ENCODE assay signal across 8 cellular contexts in genomic region chr13:33721719-33722118, GRCh38.
A peak's percentile ranks its signal among the peaks of the same experiment; 100 is the strongest.
DNase-seq lines count a peak whose midpoint lies in the region; ATAC-seq and TF ChIP-seq lines count a peak whose summit lies in the region.
"Had no signal": no experiment of that assay in that cellular context is flagged by ENCODE, and none has a peak within 500 bp of the region (broad histone marks: within the 10 kb centered on the region; RNA-seq: fewer than 3 reads in every experiment).

No MANE protein-coding gene starts in this region.

- H3K4me1 ChIP-seq in right cardiac atrium (ENCODE audit: control insufficient read depth, insufficient read depth, low read length) (no peaks in the 10 kb centered on the region), thoracic aorta (ENCODE audit: control insufficient read depth in 1 of 2, low read depth in 2 of 2) (peaks cover 21 to 26% of the 10 kb centered on the region in 2 donors), mucosa of descending colon (ENCODE audit: low read depth) (no peaks in the 10 kb centered on the region)

- CTCF ChIA-PET in MCF 10A (lab: Yijun Ruan, JAX), result interaction anchor here (4.4 kb wide), 1 partner anchor 178 kb away, joined by 76 read pairs; no protein-coding TSS in a partner anchor

- H3K27me3 Mint-ChIP-seq in MCF 10A (ENCODE audit: insufficient read depth, unreplicated experiment), result no peaks in the 10 kb centered on the region

- DNase-seq in NCI-H526 (lab: John Stamatoyannopoulos, UW), result peak; percentile 61 to 73
- DNase-seq in MCF 10A (ENCODE audit: unreplicated experiment), result no peak
- DNase-seq in right cardiac atrium, result no peak
- no peak for DNase-seq in thoracic aorta (ENCODE audit: low spot score)
- DNase-seq in mucosa of descending colon, result no peak
- DNase-seq in COLO668 (lab: John Stamatoyannopoulos, UW; ENCODE audit: unreplicated experiment), result no peak
- DNase-seq: GF-D8 had no signal

- TF ChIP-seq CTCF in MCF 10A (IDR thresholded peaks at IDR 0.05; ENCODE audit: unreplicated experiment), result no peak
- no peak for TF ChIP-seq CTCF in thoracic aorta (IDR thresholded peaks at IDR 0.05)
- TF ChIP-seq CTCF in mucosa of descending colon (IDR thresholded peaks at IDR 0.05), result no peak

- H3K4me3 ChIP-seq in right cardiac atrium (ENCODE audit: low read length) (no peak overlapping the region), thoracic aorta (no peak overlapping the region), mucosa of descending colon (no peak overlapping the region)

- H3K27me3 ChIP-seq in right cardiac atrium (ENCODE audit: control insufficient read depth, insufficient read depth) (no peaks in the 10 kb centered on the region), thoracic aorta (replicated peaks; ENCODE audit: insufficient read depth) (no peaks in the 10 kb centered on the region)

- no peaks in the 10 kb centered on the region for H3K36me3 ChIP-seq in thoracic aorta
- no peaks in the 10 kb centered on the region for H3K36me3 ChIP-seq in mucosa of descending colon (ENCODE audit: low read depth)

- peak; percentile 54 to 58 for ATAC-seq in right cardiac atrium
- no peak for ATAC-seq in thoracic aorta (ENCODE audit: insufficient number of reproducible peaks, low FRiP score, low read depth)
- ATAC-seq in mucosa of descending colon, result no peak
- ATAC-seq in HG03135 (IDR thresholded peaks at IDR 0.05; ENCODE audit: unreplicated experiment), result no peak

- no peak overlapping the region for H3K4me3 Mint-ChIP-seq in MCF 10A (ENCODE audit: unreplicated experiment)

- 0% methylated on average over 1 of the region's 1 CpG for WGBS in right cardiac atrium

- POLR2A ChIA-PET in MCF 10A (lab: Yijun Ruan, JAX), result interaction anchor here (0.6 to 4.3 kb wide), 4 partner anchors 88 to 493 kb away, joined by 3 to 35 read pairs (median 6); no protein-coding TSS in a partner anchor

- H3K27ac ChIP-seq in right cardiac atrium (ENCODE audit: low read length), result no peak overlapping the region
- H3K27ac ChIP-seq in thoracic aorta, result peak overlapping the region; percentile 1 to 60

- no TSS peak for BruUV-seq in MCF 10A (replicated peaks; lab: Mats Ljungman, UMichigan)

- H3K36me3 Mint-ChIP-seq in MCF 10A (ENCODE audit: insufficient read depth, unreplicated experiment), result no peaks in the 10 kb centered on the region

- H3K4me1 Mint-ChIP-seq in MCF 10A (ENCODE audit: insufficient read depth, unreplicated experiment), result peaks cover 15% of the 10 kb centered on the region

- no peaks in the 10 kb centered on the region for H3K9me3 Mint-ChIP-seq in MCF 10A (ENCODE audit: unreplicated experiment)

- H3K27ac Mint-ChIP-seq in MCF 10A (ENCODE audit: low read depth, unreplicated experiment), result peak overlapping the region; percentile 63

- H3K9me3 ChIP-seq in right cardiac atrium (ENCODE audit: control insufficient read depth, low read length) (no peaks in the 10 kb centered on the region), thoracic aorta (no peaks in the 10 kb centered on the region), mucosa of descending colon (no peaks in the 10 kb centered on the region)

- intact Hi-C loops in MCF 10A (cut with micrococcal nuclease) (loop anchor here (5.0 to 10.0 kb wide), 5 partner anchors 87 to 1433 kb away; no protein-coding TSS in a partner anchor), right cardiac atrium (cut with DNase I) (loop anchor here (5.0 to 10.0 kb wide), 5 partner anchors 109 to 1137 kb away; partner anchors contain the start of gene PDS5B (in 2 of the 4)), mucosa of descending colon (cut with DNase I, micrococcal nuclease) (loop anchor here (5.0 to 10.0 kb wide), 3 partner anchors 167 to 507 kb away; no protein-coding TSS in a partner anchor)

Comparison
In these comparisons a context has a peak if more than half of its experiments do, and no peak if none do; other contexts are left out.
1. DNase-seq: peak in NCI-H526 (2 of 2); none in MCF 10A (single experiment), right cardiac atrium (0 of 3), thoracic aorta (single experiment), mucosa of descending colon (0 of 3) and COLO668 (single experiment).
2. ATAC-seq: peak in right cardiac atrium (2 of 2); none in thoracic aorta (single experiment), mucosa of descending colon (single experiment) and HG03135 (single experiment).